20 cellular contexts compared by ENCODE assay signal in the genomic region with DNA sequence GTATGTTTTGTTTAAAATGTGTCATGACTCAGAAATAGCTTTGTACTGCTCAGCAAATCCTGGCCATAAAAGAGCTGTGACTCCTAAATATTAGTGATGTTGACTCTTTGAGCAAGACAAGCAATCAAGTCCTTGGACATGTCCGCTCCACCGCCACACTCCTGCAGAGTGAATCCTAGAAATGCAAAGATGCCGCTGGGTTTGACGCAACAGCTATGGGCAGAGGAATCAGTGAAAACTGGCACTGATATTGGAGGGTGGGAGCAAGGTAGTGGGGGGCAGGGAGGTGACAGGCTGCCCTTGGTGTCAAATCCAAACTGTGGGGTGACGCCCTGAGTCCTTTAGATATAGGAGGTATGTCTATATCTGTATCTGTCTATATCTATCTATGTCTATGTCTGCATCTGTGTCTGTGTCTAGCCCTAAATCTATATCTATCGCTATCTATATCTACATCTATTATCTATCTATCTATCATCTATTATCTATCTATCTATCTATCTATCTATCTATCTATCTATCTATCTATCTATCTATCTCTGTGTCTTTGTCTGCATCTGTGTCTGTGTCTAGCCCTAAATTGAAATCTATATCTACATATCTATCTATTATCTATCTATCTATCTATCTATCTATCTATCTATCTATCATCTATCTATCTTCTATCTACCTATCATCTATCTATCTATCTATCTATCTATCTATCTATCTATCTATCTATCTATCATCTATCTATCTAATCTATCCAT.
DNase-seq lines count a peak whose midpoint lies in the region; ATAC-seq and TF ChIP-seq lines count a peak whose summit lies in the region.
"Had no signal": no experiment of that assay in that cellular context is flagged by ENCODE, and none has a peak within 500 bp of the region (broad histone marks: within the 10 kb centered on the region; RNA-seq: fewer than 3 reads in every experiment).

No MANE protein-coding gene starts in this region.

- H3K36me3 ChIP-seq in PC-3 (ENCODE audit: low read depth, low read length) (no peaks in the 10 kb centered on the region), esophagus muscularis mucosa (no peaks in the 10 kb centered on the region), trophoblast cell (ENCODE audit: control insufficient read depth in 1 of 2, insufficient read depth in 2 of 2, low read length in 2 of 2) (no peaks in the 10 kb centered on the region)
- H3K36me3 ChIP-seq: BLaER1 treated with 17β-estradiol and CSF1 and Interleukin-3, amounts not matched to agents 10 nM and 100 nM had no signal

- DNase-seq in activated T-cell treated with anti-CD3 and anti-CD28 coated beads, Interleukin-2, amount 50 U/mL, for 72 hours, result no peak
- DNase-seq in activated T-cell treated with anti-CD3 and anti-CD28 coated beads for 4 hours (no peak), PC-3 (peak; percentile 10), esophagus muscularis mucosa (ENCODE audit: extremely low spot score) (peak; percentile 62), trophoblast cell (peak; percentile 61 to 79)
- no peak for DNase-seq in activated CD4-positive, CD25-positive, alpha-beta regulatory T cell treated with anti-CD3 and anti-CD28 coated beads, Interleukin-2, amount 50 U/mL, for 72 hours
- DNase-seq: AML-193; Caco-2; Calu3; CD4-positive, alpha-beta T cell; CD8-positive, alpha-beta T cell; DMS79 treated with DMSO at 0.1 percent for 48 hours; GDM1 had no signal

- no peak overlapping the region for H4K91ac ChIP-seq in trophoblast cell (ENCODE audit: low read depth, low read length)

- H3K4me3 Mint-ChIP-seq in activated T-cell treated with anti-CD3 and anti-CD28 coated beads, Interleukin-2, amount 50 U/mL, for 72 hours, result no peak overlapping the region
- H3K4me3 Mint-ChIP-seq: B cell; CD4-positive, alpha-beta T cell; CD8-positive, alpha-beta T cell had no signal

- H3K79me2 ChIP-seq in PC-3 (ENCODE audit: low read length) (no peaks in the 10 kb centered on the region), trophoblast cell (ENCODE audit: control insufficient read depth, insufficient read depth, low read length, poor library complexity) (no peaks in the 10 kb centered on the region)

- no peak overlapping the region for H3K4ac ChIP-seq in trophoblast cell (ENCODE audit: low read depth, low read length)

- ATAC-seq in activated T-cell treated with anti-CD3 and anti-CD28 coated beads, Interleukin-2, amount 50 U/mL, for 72 hours (replicated peaks in 1 of 2), result no peak
- ATAC-seq in PC-3 (no peak), GM18861 (IDR thresholded peaks at IDR 0.05; ENCODE audit: unreplicated experiment) (no peak)
- ATAC-seq: A549; CD8-positive, alpha-beta T cell; GM12878 had no signal

- H3K23ac ChIP-seq in trophoblast cell (ENCODE audit: low read length), result no peak overlapping the region

- no TSS peak for BruUV-seq in PC-3 (replicated peaks; lab: Mats Ljungman, UMichigan)

- H2BK120ac ChIP-seq in trophoblast cell (ENCODE audit: insufficient read depth, low read length, poor library complexity), result no peak overlapping the region

- H3K9me2 ChIP-seq in PC-3 (replicated peaks; ENCODE audit: low read length), result no peaks in the 10 kb centered on the region

- CTCF ChIA-PET in PC-3 (lab: Charles Lee), result no interaction called here

- POLR2A ChIA-PET in PC-3 (lab: Charles Lee; ENCODE audit: unreplicated experiment), result interaction anchor here (0.6 kb wide), 1 partner anchor 370 kb away, joined by 4 read pairs; no protein-coding TSS in a partner anchor

- no peaks in the 10 kb centered on the region for H3K36me3 Mint-ChIP-seq in activated T-cell treated with anti-CD3 and anti-CD28 coated beads, Interleukin-2, amount 50 U/mL, for 72 hours (ENCODE audit: insufficient read depth in 2 of 2)
- H3K36me3 Mint-ChIP-seq: CD8-positive, alpha-beta T cell had no signal

- peak overlapping the region; percentile 44 for H3K27ac Mint-ChIP-seq in activated T-cell treated with anti-CD3 and anti-CD28 coated beads, Interleukin-2, amount 50 U/mL, for 72 hours
- H3K27ac Mint-ChIP-seq: B cell; CD4-positive, alpha-beta T cell; CD8-positive, alpha-beta T cell had no signal

- H3K4me1 ChIP-seq in PC-3 (ENCODE audit: insufficient read depth, low read length) (peaks cover 19% of the 10 kb centered on the region), esophagus muscularis mucosa (peaks cover 7 to 59% (median 48%) of the 10 kb centered on the region in 4 donors), trophoblast cell (ENCODE audit: control insufficient read depth in 1 of 2, insufficient read depth in 2 of 2, low read length in 2 of 2) (peaks cover under 1 to 2% of the 10 kb centered on the region in 2 experiments)
- H3K4me1 ChIP-seq: BLaER1 treated with 17β-estradiol and CSF1 and Interleukin-3, amounts not matched to agents 10 nM and 100 nM had no signal

- no peak overlapping the region for H2BK5ac ChIP-seq in trophoblast cell (ENCODE audit: low read depth, low read length, poor library complexity)

- no peak overlapping the region for H2AK5ac ChIP-seq in trophoblast cell (ENCODE audit: low read length)

- TF ChIP-seq EP300 in esophagus muscularis mucosa (IDR thresholded peaks at IDR 0.05), result no peak

- no peaks in the 10 kb centered on the region for H3F3A ChIP-seq in PC-3 (ENCODE audit: low read length, unreplicated experiment)

- H3K9ac ChIP-seq in PC-3 (ENCODE audit: low read length), result no peak overlapping the region
- no peak overlapping the region for H3K9ac ChIP-seq in trophoblast cell (ENCODE audit: low read length)
- H3K9ac ChIP-seq: BLaER1 treated with 17β-estradiol and CSF1 and Interleukin-3, amounts not matched to agents 10 nM and 100 nM had no signal

- WGBS in esophagus muscularis mucosa, result 96% methylated on average over 6 of the region's 6 CpGs
- WGBS in trophoblast cell (ENCODE audit: extremely low coverage, insufficient coverage, insufficient read length), result no CpG with 5 or more reads among the region's 6 CpGs

- intact Hi-C loops in PC-3 (cut with micrococcal nuclease) (no loop called here), esophagus muscularis mucosa (cut with DNase I) (no loop called here)

- H4K8ac ChIP-seq in trophoblast cell (ENCODE audit: low read depth, low read length), result no peak overlapping the region

- no peak overlapping the region for H2BK12ac ChIP-seq in trophoblast cell (ENCODE audit: low read length)

- no peak overlapping the region for H4K12ac ChIP-seq in trophoblast cell (ENCODE audit: low read depth, low read length)

- H2AFZ ChIP-seq in PC-3 (ENCODE audit: low read length), result no peak overlapping the region
- H2AFZ ChIP-seq in trophoblast cell (ENCODE audit: insufficient read depth, low read length, poor library complexity), result no peak overlapping the region

- no peak for TF ChIP-seq POLR2A in esophagus muscularis mucosa (IDR thresholded peaks at IDR 0.05; ENCODE audit: low read depth)

- no peak overlapping the region for H3K14ac ChIP-seq in trophoblast cell (ENCODE audit: low read length)

- H3K27ac ChIP-seq in PC-3 (ENCODE audit: low read length), result no peak overlapping the region
- H3K27ac ChIP-seq in esophagus muscularis mucosa (replicated peaks in 1 of 4), result no peak overlapping the region
- H3K27ac ChIP-seq in trophoblast cell (ENCODE audit: low read depth, low read length), result no peak overlapping the region
- H3K27ac ChIP-seq: 22Rv1; A549; BLaER1 treated with 17β-estradiol and CSF1 and Interleukin-3, amounts not matched to agents 10 nM and 100 nM; C4-2B had no signal

- H3K4me3 ChIP-seq in PC-3 (ENCODE audit: low read length) (no peak overlapping the region), esophagus muscularis mucosa (no peak overlapping the region), trophoblast cell (ENCODE audit: low read depth, low read length) (no peak overlapping the region)
- H3K4me3 ChIP-seq: A549; BLaER1 treated with 17β-estradiol and CSF1 and Interleukin-3, amounts not matched to agents 10 nM and 100 nM; GM12878 had no signal

- H3K18ac ChIP-seq in trophoblast cell (ENCODE audit: low read length), result no peak overlapping the region

- no peaks in the 10 kb centered on the region for H3K9me3 Mint-ChIP-seq in activated T-cell treated with anti-CD3 and anti-CD28 coated beads, Interleukin-2, amount 50 U/mL, for 72 hours
- H3K9me3 Mint-ChIP-seq: CD4-positive, alpha-beta T cell; CD8-positive, alpha-beta T cell had no signal

- peaks cover 11% of the 10 kb centered on the region for H3K27me3 Mint-ChIP-seq in activated T-cell treated with anti-CD3 and anti-CD28 coated beads, Interleukin-2, amount 50 U/mL, for 72 hours (ENCODE audit: low read depth)

- no peaks in the 10 kb centered on the region for H3K9me3 ChIP-seq in PC-3 (ENCODE audit: low read length)
- no peaks in the 10 kb centered on the region for H3K9me3 ChIP-seq in esophagus muscularis mucosa
- no peaks in the 10 kb centered on the region for H3K9me3 ChIP-seq in trophoblast cell (ENCODE audit: insufficient read depth, low read depth, low read length)
- H3K9me3 ChIP-seq: A549; BLaER1 treated with 17β-estradiol and CSF1 and Interleukin-3, amounts not matched to agents 10 nM and 100 nM; Caco-2 had no signal

- H3K4me1 Mint-ChIP-seq in activated T-cell treated with anti-CD3 and anti-CD28 coated beads, Interleukin-2, amount 50 U/mL, for 72 hours (ENCODE audit: low read depth), result peaks cover 2% of the 10 kb centered on the region
- H3K4me1 Mint-ChIP-seq: B cell had no signal

- H3K27me3 ChIP-seq in PC-3 (ENCODE audit: low read length), result no peaks in the 10 kb centered on the region
- H3K27me3 ChIP-seq in esophagus muscularis mucosa, result no peaks in the 10 kb centered on the region
- H3K27me3 ChIP-seq in trophoblast cell (ENCODE audit: insufficient read depth, low read length), result no peaks in the 10 kb centered on the region
- H3K27me3 ChIP-seq: BLaER1 treated with 17β-estradiol and CSF1 and Interleukin-3, amounts not matched to agents 10 nM and 100 nM had no signal

- H3K4me2 ChIP-seq in PC-3 (ENCODE audit: low read length), result no peak overlapping the region
- no peak overlapping the region for H3K4me2 ChIP-seq in trophoblast cell (ENCODE audit: low read length)
- H3K4me2 ChIP-seq: A549; BLaER1 treated with 17β-estradiol and CSF1 and Interleukin-3, amounts not matched to agents 10 nM and 100 nM had no signal

- no peaks in the 10 kb centered on the region for H3K79me1 ChIP-seq in trophoblast cell (ENCODE audit: low read length)

- TF ChIP-seq CTCF in PC-3 (conservative IDR thresholded peaks at IDR 0.05; ENCODE audit: low read depth, low read length) (no peak), esophagus muscularis mucosa (IDR thresholded peaks at IDR 0.05) (no peak)

- H4K20me1 ChIP-seq in PC-3 (ENCODE audit: low read length), result no peaks in the 10 kb centered on the region
- H4K20me1 ChIP-seq: BLaER1 treated with 17β-estradiol and CSF1 and Interleukin-3, amounts not matched to agents 10 nM and 100 nM had no signal

Comparison
In these comparisons a context has a peak if more than half of its experiments do, and no peak if none do; other contexts are left out.
1. DNase-seq: peak in PC-3 (single experiment), esophagus muscularis mucosa (single experiment) and trophoblast cell (2 of 2); none in activated T-cell treated with anti-CD3 and anti-CD28 coated beads, Interleukin-2, amount 50 U/mL, for 72 hours (0 of 2), activated T-cell treated with anti-CD3 and anti-CD28 coated beads for 4 hours (single experiment) and activated CD4-positive, CD25-positive, alpha-beta regulatory T cell treated with anti-CD3 and anti-CD28 coated beads, Interleukin-2, amount 50 U/mL, for 72 hours (single experiment).